In genomic region chr3:184174278-184174645, GRCh38 we compare ENCODE assay signal across 9 cellular contexts. TPM values are rescaled to one million over a fixed set of nuclear protein-coding genes. Genes with fewer than 3 reads are reported as not detected.
DNase-seq lines count a peak whose midpoint lies in the region; ATAC-seq and TF ChIP-seq lines count a peak whose summit lies in the region.
"Had no signal": no experiment of that assay in that cellular context is flagged by ENCODE, and none has a peak within 500 bp of the region (broad histone marks: within the 10 kb centered on the region; RNA-seq: fewer than 3 reads in every experiment).

No MANE protein-coding gene starts in this region.

- in situ Hi-C loops in gastrocnemius medialis (cut with MboI; ENCODE audit: low sequenced_read_pairs in 4 of 4), result loop anchor here in 1 of 4 donors (10.0 kb wide), 1 partner anchor 141 kb away; the partner anchor contains the start of gene EIF4G1

- H3K4me1 Mint-ChIP-seq in CD14-positive monocyte, result peaks cover 34% of the 10 kb centered on the region

- peaks cover 29 to 39% of the 10 kb centered on the region in 2 donors for H3K4me1 ChIP-seq in gastrocnemius medialis

- H3K9me3 Mint-ChIP-seq in CD14-positive monocyte, result no peaks in the 10 kb centered on the region

- DNase-seq in coronary artery (ENCODE audit: low spot score), result no peak
- no peak for DNase-seq in gastrocnemius medialis
- DNase-seq in kidney tubule cell (ENCODE audit: low spot score), result no peak
- no peak for DNase-seq in NCI-H1105 (lab: John Stamatoyannopoulos, UW)
- no peak for DNase-seq in CD14-positive monocyte (ENCODE audit: low spot score)
- DNase-seq in AG08395 (ENCODE audit: low spot score), result no peak

- no peak overlapping the region for H3K4me3 ChIP-seq in coronary artery
- H3K4me3 ChIP-seq in gastrocnemius medialis, result no peak overlapping the region

- TF ChIP-seq POLR2A in gastrocnemius medialis (IDR thresholded peaks at IDR 0.05), result no peak

- H3K9me3 ChIP-seq in KOPT-K1 (ENCODE audit: insufficient read depth, low read length, poor library complexity, severe bottlenecking) (no peaks in the 10 kb centered on the region), gastrocnemius medialis (no peaks in the 10 kb centered on the region)
- H3K9me3 ChIP-seq: body of pancreas had no signal

- TF ChIP-seq CTCF in coronary artery (IDR thresholded peaks at IDR 0.05), result no peak
- no peak for TF ChIP-seq CTCF in gastrocnemius medialis (IDR thresholded peaks at IDR 0.05 in 4 of 5, conservative IDR thresholded peaks at IDR 0.05 in 1 of 5)
- no peak for TF ChIP-seq CTCF in CD14-positive monocyte (IDR thresholded peaks at IDR 0.05)

- ATAC-seq in GM19324 (IDR thresholded peaks at IDR 0.05; ENCODE audit: low FRiP score, unreplicated experiment) (peak; percentile 1), gastrocnemius medialis (no peak)

- peak overlapping the region in 3 of 7 donors; percentile 30 to 80 (median 41) for H3K27ac Mint-ChIP-seq in CD14-positive monocyte

- H3K27ac ChIP-seq in KOPT-K1 (ENCODE audit: low read depth, low read length, poor library complexity, severe bottlenecking) (peak overlapping the region; percentile 6), coronary artery (peak overlapping the region; percentile 21 to 64), gastrocnemius medialis (peak overlapping the region; percentile 69 to 97 (median 84))

- H3K27me3 ChIP-seq in gastrocnemius medialis, result no peaks in the 10 kb centered on the region
- H3K27me3 ChIP-seq: body of pancreas had no signal

- intact Hi-C loops in gastrocnemius medialis (cut with DNase I; ENCODE audit: low total_unique reads) (loop anchor here (1.0 to 5.0 kb wide), 6 partner anchors 11 to 157 kb away; partner anchors contain the start of genes ABCC5, ALG3, DVL3 and EEF1AKMT4), CD14-positive monocyte (cut with micrococcal nuclease) (loop anchor here (1.0 to 5.0 kb wide), 6 partner anchors 11 to 127 kb away; partner anchors contain the start of genes ABCF3 (in 1 of the 2), ALG3 (in 1 of the 2), EEF1AKMT4 (in 1 of the 2) and PSMD2 (in 1 of the 2))

- peak overlapping the region in 1 of 2 donors; percentile 94 for H3K4me3 Mint-ChIP-seq in CD14-positive monocyte

- H3K36me3 Mint-ChIP-seq in CD14-positive monocyte, result peaks cover 41 to 50% of the 10 kb centered on the region in 2 donors

- H3K36me3 ChIP-seq in KOPT-K1 (ENCODE audit: insufficient read depth, low read length) (peaks cover 63% of the 10 kb centered on the region), gastrocnemius medialis (peaks cover 0 to 53% of the 10 kb centered on the region in 2 donors)

- peaks cover 0 to 3% (median 3%) of the 10 kb centered on the region in 3 donors for H3K27me3 Mint-ChIP-seq in CD14-positive monocyte (ENCODE audit: low read depth in 3 of 3)

RNA-seq across cellular contexts. Expression of gene AP2M1, which starts 0.4 kb away (rescaled TPM):
- total RNA-seq in gastrocnemius medialis, result 100 to 1,000 TPM; 110 to 132 (median 117) TPM
- polyA plus RNA-seq in CD14-positive monocyte, result 100 to 1,000 TPM; 283 to 295 TPM

RNA-seq across cellular contexts. Expression of gene ABCF3, which starts 11.7 kb away (rescaled TPM):
- total RNA-seq in gastrocnemius medialis, result 10 to 100 TPM; 52.6 to 96.4 (median 63.2) TPM
- 10 to 100 TPM; 13.5 to 13.9 TPM for polyA plus RNA-seq in CD14-positive monocyte

RNA-seq across cellular contexts. Expression of gene DVL3, which starts 19.1 kb away (rescaled TPM):
- total RNA-seq in gastrocnemius medialis, result 10 to 100 TPM; 36.5 to 58.1 (median 48.0) TPM
- polyA plus RNA-seq in CD14-positive monocyte, result 1 to 10 TPM; 4.5 to 9.4 TPM

RNA-seq across cellular contexts. Expression of gene EIF2B5, which starts 39.1 kb away (rescaled TPM):
- total RNA-seq in gastrocnemius medialis, result 10 to 100 TPM; 42.6 to 56.8 (median 53.4) TPM
- polyA plus RNA-seq in CD14-positive monocyte, result 10 to 100 TPM; 22.7 to 24.1 TPM

RNA-seq across cellular contexts. Expression of gene VWA5B2, which starts 55.1 kb away (rescaled TPM):
- total RNA-seq in gastrocnemius medialis, result not detected
- under 1 TPM in 1 of 2 donors, not detected in 1; 0.32 TPM for polyA plus RNA-seq in CD14-positive monocyte

Comparison
In these comparisons a context has a peak if more than half of its experiments do, and no peak if none do; other contexts are left out.
1. H3K27ac ChIP-seq: peak in every context shown above with its lines; median percentile 84 in gastrocnemius medialis; 42 in coronary artery; 6 in KOPT-K1.